Comparison of ENCODE assay signal across 8 cellular contexts in the genomic region with DNA sequence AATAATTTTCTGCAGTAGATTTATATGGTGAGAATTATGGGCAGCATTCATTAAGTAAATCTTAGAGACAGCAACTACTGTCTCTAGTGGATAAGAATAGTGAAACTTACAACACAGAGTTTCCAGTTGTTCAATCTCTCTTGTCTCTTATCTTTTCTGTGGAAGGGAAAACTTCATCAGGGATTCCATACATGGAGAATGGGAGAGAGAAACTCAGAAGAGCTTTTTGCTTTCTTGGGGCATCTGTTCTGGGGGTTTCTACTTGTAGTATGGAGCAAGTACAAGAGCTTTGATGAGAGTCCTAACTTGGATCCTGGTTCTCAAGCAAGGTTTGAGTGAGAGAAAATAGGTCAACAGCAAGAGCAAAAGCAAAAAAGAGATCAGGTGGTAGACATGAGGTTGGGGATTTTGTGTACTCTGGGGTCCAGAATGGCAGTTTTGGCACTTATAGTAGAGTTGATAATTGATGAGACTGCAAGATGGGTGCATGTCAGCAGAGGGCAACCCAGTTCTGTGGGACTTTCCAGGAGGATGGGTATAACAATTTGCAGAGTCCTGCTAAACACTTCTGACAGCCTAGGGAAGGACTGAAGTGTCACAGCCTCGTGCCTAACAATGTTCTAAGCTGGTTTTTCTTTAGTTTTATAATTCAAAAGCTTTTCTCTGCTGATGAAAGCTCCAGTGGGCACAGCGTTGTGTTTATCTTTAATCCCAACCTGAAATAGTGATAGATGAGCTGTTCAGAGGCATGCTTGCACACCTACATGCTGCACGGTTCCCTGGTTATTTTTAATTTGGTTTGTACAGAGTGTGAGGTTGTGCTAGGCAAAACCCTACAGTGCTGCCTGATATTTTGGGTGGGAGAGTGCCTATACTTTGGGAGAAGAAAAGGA. TPM values are rescaled to one million over a fixed set of nuclear protein-coding genes. Genes with fewer than 3 reads are reported as not detected.
DNase-seq lines count a peak whose midpoint lies in the region; ATAC-seq and TF ChIP-seq lines count a peak whose summit lies in the region.

No MANE protein-coding gene starts in this region.

- H3K9me2 ChIP-seq in PC-9 (ENCODE audit: insufficient read depth), result no peaks in the 10 kb centered on the region; the same call in 1 of the 2 replicates

- no peaks in the 10 kb centered on the region for H3K9me3 Mint-ChIP-seq in CD4-positive, CD25-positive, alpha-beta regulatory T cell

- no peaks in the 10 kb centered on the region for H3K9me3 ChIP-seq in CD4-positive, CD25-positive, alpha-beta regulatory T cell (ENCODE audit: control insufficient read depth in 2 of 2, low read length in 2 of 2)
- no peaks in the 10 kb centered on the region for H3K9me3 ChIP-seq in PC-9 (ENCODE audit: insufficient read depth, low read depth)

- H3K4me3 ChIP-seq in CD4-positive, CD25-positive, alpha-beta regulatory T cell (ENCODE audit: low read depth, low read length), result no peak overlapping the region
- H3K4me3 ChIP-seq in PC-9 (no peak overlapping the region), fibroblast of villous mesenchyme (ENCODE audit: low read depth, low read length) (no peak overlapping the region)

- H3F3A ChIP-seq in PC-9 (ENCODE audit: insufficient read depth, low read depth), result peaks cover 22% of the 10 kb centered on the region

- no peaks in the 10 kb centered on the region for H4K20me1 ChIP-seq in PC-9 (ENCODE audit: insufficient read depth)

- BruUV-seq in PC-9 (replicated peaks; lab: Mats Ljungman, UMichigan), result no TSS peak

- peaks cover 35% of the 10 kb centered on the region for H3K36me3 Mint-ChIP-seq in CD4-positive, CD25-positive, alpha-beta regulatory T cell

- peak overlapping the region; percentile 30; the same call in 1 of the 2 replicates for H3K4me2 ChIP-seq in PC-9

- H3K4me3 Mint-ChIP-seq in CD4-positive, CD25-positive, alpha-beta regulatory T cell, result no peak overlapping the region

- TF ChIP-seq CTCF in PC-9 (conservative IDR thresholded peaks at IDR 0.05) (0 out of 2 replicates have a peak, but pooled peaks have one; percentile 29), fibroblast of villous mesenchyme (IDR thresholded peaks at IDR 0.05; ENCODE audit: insufficient read depth, low read depth, low read length) (peak; percentile 6)

- H2AFZ ChIP-seq in PC-9, result no peak overlapping the region

- peaks cover 29% of the 10 kb centered on the region for H3K36me3 ChIP-seq in CD4-positive, CD25-positive, alpha-beta regulatory T cell (ENCODE audit: control insufficient read depth, insufficient read depth, low read length)
- H3K36me3 ChIP-seq in PC-9 (ENCODE audit: low read depth), result no peaks in the 10 kb centered on the region; the same call in 1 of the 2 replicates

- no peaks in the 10 kb centered on the region for H3K27me3 Mint-ChIP-seq in CD4-positive, CD25-positive, alpha-beta regulatory T cell

- DNase-seq in CD4-positive, CD25-positive, alpha-beta regulatory T cell, result peak in 1 of 3 donors; percentile 45
- no peak for DNase-seq in PC-9
- no peak for DNase-seq in fibroblast of villous mesenchyme (ENCODE audit: low read depth)
- DNase-seq in NCI-H2171 (lab: John Stamatoyannopoulos, UW), result no peak
- DNase-seq in NCI-H524 (lab: John Stamatoyannopoulos, UW), result no peak
- DNase-seq in amniotic stem cell (lab: John Stamatoyannopoulos, UW), result no peak

- CTCF ChIA-PET in PC-9 (lab: Charles Lee), result interaction anchor here (0.6 to 1.8 kb wide), 7 partner anchors 26 to 206 kb away, joined by 3 to 10 read pairs (median 3); a partner anchor contains a TSS

- H3K27ac ChIP-seq in CD4-positive, CD25-positive, alpha-beta regulatory T cell (ENCODE audit: insufficient read depth, low read length, poor library complexity, severe bottlenecking), result no peak overlapping the region
- H3K27ac ChIP-seq in PC-9, result peak overlapping the region; percentile 41; the same call in 1 of the 2 replicates

- H3K4me1 Mint-ChIP-seq in CD4-positive, CD25-positive, alpha-beta regulatory T cell, result no peaks in the 10 kb centered on the region

- no peaks in the 10 kb centered on the region for H3K79me2 ChIP-seq in PC-9 (ENCODE audit: low read depth)

- no peaks in the 10 kb centered on the region for H3K27me3 ChIP-seq in CD4-positive, CD25-positive, alpha-beta regulatory T cell (ENCODE audit: control insufficient read depth, insufficient read depth, low read length)
- no peaks in the 10 kb centered on the region for H3K27me3 ChIP-seq in PC-9 (ENCODE audit: insufficient read depth, low read depth)

- POLR2A ChIA-PET in PC-9 (lab: Charles Lee; ENCODE audit: unreplicated experiment), result interaction anchor here (0.6 to 0.9 kb wide), 2 partner anchors 36 to 223 kb away, joined by 4 to 5 read pairs; no protein-coding TSS in a partner anchor

- intact Hi-C loops in PC-9 (cut with micrococcal nuclease; ENCODE audit: unreplicated experiment), result no loop called here

- no peaks in the 10 kb centered on the region for H3K4me1 ChIP-seq in CD4-positive, CD25-positive, alpha-beta regulatory T cell (ENCODE audit: control insufficient read depth, insufficient read depth, low read length, poor library complexity, severe bottlenecking)
- H3K4me1 ChIP-seq in PC-9 (replicated peaks; ENCODE audit: insufficient read depth), result peaks cover 30% of the 10 kb centered on the region

- ATAC-seq in CD4-positive, CD25-positive, alpha-beta regulatory T cell (ENCODE audit: low read depth in 2 of 2), result no peak
- ATAC-seq in GM19452 (IDR thresholded peaks at IDR 0.05; ENCODE audit: unreplicated experiment), result peak; percentile 69
- no peak for ATAC-seq in HG03175 (IDR thresholded peaks at IDR 0.05; ENCODE audit: unreplicated experiment)

- H3K27ac Mint-ChIP-seq in CD4-positive, CD25-positive, alpha-beta regulatory T cell, result peak overlapping the region in 2 of 3 donors; percentile 16 to 81

RNA-seq across cellular contexts. Expression of a gene that starts 32.0 kb away (rescaled TPM):
- 1.7 TPM for total RNA-seq in CD4-positive, CD25-positive, alpha-beta regulatory T cell
- polyA plus RNA-seq in CD4-positive, CD25-positive, alpha-beta regulatory T cell, result under 1 TPM in 3 of 4 donors, not detected in 1; 0.13 to 0.78 (median 0.56) TPM
- total RNA-seq in PC-9 (2021) (6.4 and 9.5 TPM in 2 replicates), fibroblast of villous mesenchyme (2.9 and 3.0 TPM in 2 replicates)
